Comparison of ENCODE assay signal across 3 cellular contexts in genomic region chr15:74353992-74354391, GRCh38. TPM values are rescaled to one million over a fixed set of nuclear protein-coding genes. Genes with fewer than 3 reads are reported as not detected.
"Had no signal": no experiment of that assay in that cellular context is flagged by ENCODE, and none has a peak within 500 bp of the region (broad histone marks: within the 10 kb centered on the region; RNA-seq: fewer than 3 reads in every experiment).

No MANE protein-coding gene starts in this region.

RNA-seq across cellular contexts. Expression of gene CYP11A1, which starts 13.5 kb away (rescaled TPM):
- total RNA-seq: LHCN-M2, MCF 10A, NCI-H460 had no signal
